In the genomic region with DNA sequence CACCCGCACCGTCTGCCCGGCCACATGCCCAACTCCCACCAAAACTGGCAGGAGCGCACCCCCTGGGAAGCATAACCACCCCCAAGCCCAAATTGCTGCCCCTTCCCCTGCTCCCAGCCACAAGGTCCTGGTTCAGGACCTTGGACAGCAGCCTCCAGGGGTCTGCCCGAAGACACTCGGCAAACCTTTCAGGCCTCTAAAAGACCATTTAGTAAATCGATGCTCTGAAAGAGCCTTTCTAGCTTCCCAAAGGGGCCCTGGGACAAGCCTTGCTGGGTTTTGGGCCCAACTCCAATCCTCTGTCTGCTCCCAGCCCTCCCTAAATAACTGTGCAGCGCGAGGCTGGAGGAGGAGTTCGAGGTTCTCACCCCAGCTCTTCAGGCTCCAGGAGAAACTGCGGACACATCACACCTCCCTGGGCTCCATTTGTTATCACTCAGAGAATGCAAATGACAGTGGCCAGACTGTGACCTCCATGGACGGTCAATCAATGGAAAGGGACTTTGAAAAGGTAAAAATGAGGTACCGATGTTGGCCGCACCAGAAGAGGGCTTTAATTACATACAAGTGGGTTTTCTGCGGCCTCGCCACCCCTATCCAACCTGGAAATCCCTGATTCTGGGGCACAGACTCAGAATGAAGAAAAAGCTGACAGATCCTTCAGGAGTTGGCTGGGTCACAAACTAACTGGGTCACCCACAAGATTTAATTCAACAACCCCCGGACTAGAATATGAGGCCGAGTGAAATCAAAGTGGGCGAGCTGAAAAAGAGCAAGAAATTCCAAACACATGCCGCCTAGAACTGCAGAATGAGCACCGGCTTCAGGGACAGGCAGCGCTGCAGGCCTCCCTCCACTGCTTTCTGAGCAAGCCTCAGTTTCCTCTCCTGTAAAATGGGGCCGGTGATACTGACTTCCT, we compare ENCODE assay signal across 1 cellular context.
A peak's percentile ranks its signal among the peaks of the same experiment; 100 is the strongest.
TF ChIP-seq lines count a peak whose summit lies in the region.

No MANE protein-coding gene starts in this region.

TF ChIP-seq in HepG2, 621 proteins besides CTCF, POLR2A, EP300 and RAD21 (continued from another document and continues in another):
- TF ChIP-seq ZNF331 (CRISPR knock-in tag; IDR thresholded peaks at IDR 0.05) = peak; percentile 70; the same call in 1 of the 2 replicates
- TF ChIP-seq ZNF496 (CRISPR knock-in tag; IDR thresholded peaks at IDR 0.05; ENCODE audit: insufficient replicate concordance) = no peak
- no peak for TF ChIP-seq MATR3 (CRISPR knock-in tag; IDR thresholded peaks at IDR 0.05)
- TF ChIP-seq ZNF737 (CRISPR knock-in tag; IDR thresholded peaks at IDR 0.05; ENCODE audit: borderline replicate concordance) = no peak
- TF ChIP-seq ZNF768 (CRISPR knock-in tag; IDR thresholded peaks at IDR 0.05) = no peak
- no peak for TF ChIP-seq RBM39 (IDR thresholded peaks at IDR 0.05; ENCODE audit: low read depth, low read length, poor library complexity, severe bottlenecking)
- TF ChIP-seq TOE1 (CRISPR knock-in tag; IDR thresholded peaks at IDR 0.05) = no peak
- TF ChIP-seq, protein P1, sequence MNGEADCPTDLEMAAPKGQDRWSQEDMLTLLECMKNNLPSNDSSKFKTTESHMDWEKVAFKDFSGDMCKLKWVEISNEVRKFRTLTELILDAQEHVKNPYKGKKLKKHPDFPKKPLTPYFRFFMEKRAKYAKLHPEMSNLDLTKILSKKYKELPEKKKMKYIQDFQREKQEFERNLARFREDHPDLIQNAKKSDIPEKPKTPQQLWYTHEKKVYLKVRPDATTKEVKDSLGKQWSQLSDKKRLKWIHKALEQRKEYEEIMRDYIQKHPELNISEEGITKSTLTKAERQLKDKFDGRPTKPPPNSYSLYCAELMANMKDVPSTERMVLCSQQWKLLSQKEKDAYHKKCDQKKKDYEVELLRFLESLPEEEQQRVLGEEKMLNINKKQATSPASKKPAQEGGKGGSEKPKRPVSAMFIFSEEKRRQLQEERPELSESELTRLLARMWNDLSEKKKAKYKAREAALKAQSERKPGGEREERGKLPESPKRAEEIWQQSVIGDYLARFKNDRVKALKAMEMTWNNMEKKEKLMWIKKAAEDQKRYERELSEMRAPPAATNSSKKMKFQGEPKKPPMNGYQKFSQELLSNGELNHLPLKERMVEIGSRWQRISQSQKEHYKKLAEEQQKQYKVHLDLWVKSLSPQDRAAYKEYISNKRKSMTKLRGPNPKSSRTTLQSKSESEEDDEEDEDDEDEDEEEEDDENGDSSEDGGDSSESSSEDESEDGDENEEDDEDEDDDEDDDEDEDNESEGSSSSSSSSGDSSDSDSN (CRISPR knock-in tag; IDR thresholded peaks at IDR 0.05) = no peak
- TF ChIP-seq, protein P2, sequence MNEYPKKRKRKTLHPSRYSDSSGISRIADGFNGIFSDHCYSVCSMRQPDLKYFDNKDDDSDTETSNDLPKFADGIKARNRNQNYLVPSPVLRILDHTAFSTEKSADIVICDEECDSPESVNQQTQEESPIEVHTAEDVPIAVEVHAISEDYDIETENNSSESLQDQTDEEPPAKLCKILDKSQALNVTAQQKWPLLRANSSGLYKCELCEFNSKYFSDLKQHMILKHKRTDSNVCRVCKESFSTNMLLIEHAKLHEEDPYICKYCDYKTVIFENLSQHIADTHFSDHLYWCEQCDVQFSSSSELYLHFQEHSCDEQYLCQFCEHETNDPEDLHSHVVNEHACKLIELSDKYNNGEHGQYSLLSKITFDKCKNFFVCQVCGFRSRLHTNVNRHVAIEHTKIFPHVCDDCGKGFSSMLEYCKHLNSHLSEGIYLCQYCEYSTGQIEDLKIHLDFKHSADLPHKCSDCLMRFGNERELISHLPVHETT (CRISPR knock-in tag; conservative IDR thresholded peaks at IDR 0.05) = no peak
- no peak for TF ChIP-seq ZBTB38 (CRISPR knock-in tag; IDR thresholded peaks at IDR 0.05)
- TF ChIP-seq ZKSCAN5 (CRISPR knock-in tag; IDR thresholded peaks at IDR 0.05) = no peak
- no peak; the same call in 1 of the 2 replicates for TF ChIP-seq ZBTB1 (CRISPR knock-in tag; IDR thresholded peaks at IDR 0.05; ENCODE audit: borderline replicate concordance)
- TF ChIP-seq, protein P3, sequence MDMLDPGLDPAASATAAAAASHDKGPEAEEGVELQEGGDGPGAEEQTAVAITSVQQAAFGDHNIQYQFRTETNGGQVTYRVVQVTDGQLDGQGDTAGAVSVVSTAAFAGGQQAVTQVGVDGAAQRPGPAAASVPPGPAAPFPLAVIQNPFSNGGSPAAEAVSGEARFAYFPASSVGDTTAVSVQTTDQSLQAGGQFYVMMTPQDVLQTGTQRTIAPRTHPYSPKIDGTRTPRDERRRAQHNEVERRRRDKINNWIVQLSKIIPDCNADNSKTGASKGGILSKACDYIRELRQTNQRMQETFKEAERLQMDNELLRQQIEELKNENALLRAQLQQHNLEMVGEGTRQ (IDR thresholded peaks at IDR 0.05; ENCODE audit: low read depth, low read length) = no peak
- TF ChIP-seq, protein P3 (CRISPR knock-in tag; IDR thresholded peaks at IDR 0.05; ENCODE audit: borderline replicate concordance) = no peak
- no peak for TF ChIP-seq NONO (IDR thresholded peaks at IDR 0.05)
- TF ChIP-seq NONO (CRISPR knock-in tag; conservative IDR thresholded peaks at IDR 0.05) = no peak
- TF ChIP-seq, protein P4, sequence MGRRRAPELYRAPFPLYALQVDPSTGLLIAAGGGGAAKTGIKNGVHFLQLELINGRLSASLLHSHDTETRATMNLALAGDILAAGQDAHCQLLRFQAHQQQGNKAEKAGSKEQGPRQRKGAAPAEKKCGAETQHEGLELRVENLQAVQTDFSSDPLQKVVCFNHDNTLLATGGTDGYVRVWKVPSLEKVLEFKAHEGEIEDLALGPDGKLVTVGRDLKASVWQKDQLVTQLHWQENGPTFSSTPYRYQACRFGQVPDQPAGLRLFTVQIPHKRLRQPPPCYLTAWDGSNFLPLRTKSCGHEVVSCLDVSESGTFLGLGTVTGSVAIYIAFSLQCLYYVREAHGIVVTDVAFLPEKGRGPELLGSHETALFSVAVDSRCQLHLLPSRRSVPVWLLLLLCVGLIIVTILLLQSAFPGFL (CRISPR knock-in tag; IDR thresholded peaks at IDR 0.05) = no peak
- TF ChIP-seq ZSCAN22 (CRISPR knock-in tag; IDR thresholded peaks at IDR 0.05) = no peak
- TF ChIP-seq IKZF1 (IDR thresholded peaks at IDR 0.05) = no peak
- TF ChIP-seq ZNF792 (CRISPR knock-in tag; IDR thresholded peaks at IDR 0.05) = peak; percentile 76; the same call in 1 of the 2 replicates
- TF ChIP-seq, protein P5, sequence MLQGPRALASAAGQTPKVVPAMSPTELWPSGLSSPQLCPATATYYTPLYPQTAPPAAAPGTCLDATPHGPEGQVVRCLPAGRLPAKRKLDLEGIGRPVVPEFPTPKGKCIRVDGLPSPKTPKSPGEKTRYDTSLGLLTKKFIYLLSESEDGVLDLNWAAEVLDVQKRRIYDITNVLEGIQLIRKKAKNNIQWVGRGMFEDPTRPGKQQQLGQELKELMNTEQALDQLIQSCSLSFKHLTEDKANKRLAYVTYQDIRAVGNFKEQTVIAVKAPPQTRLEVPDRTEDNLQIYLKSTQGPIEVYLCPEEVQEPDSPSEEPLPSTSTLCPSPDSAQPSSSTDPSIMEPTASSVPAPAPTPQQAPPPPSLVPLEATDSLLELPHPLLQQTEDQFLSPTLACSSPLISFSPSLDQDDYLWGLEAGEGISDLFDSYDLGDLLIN (CRISPR knock-in tag; IDR thresholded peaks at IDR 0.05; ENCODE audit: borderline replicate concordance) = no peak; the same call in 1 of the 2 replicates
- no peak for TF ChIP-seq IKZF4 (CRISPR knock-in tag; IDR thresholded peaks at IDR 0.05; ENCODE audit: borderline replicate concordance, low read depth, not compliant biosample characterization)
- TF ChIP-seq, protein P6, sequence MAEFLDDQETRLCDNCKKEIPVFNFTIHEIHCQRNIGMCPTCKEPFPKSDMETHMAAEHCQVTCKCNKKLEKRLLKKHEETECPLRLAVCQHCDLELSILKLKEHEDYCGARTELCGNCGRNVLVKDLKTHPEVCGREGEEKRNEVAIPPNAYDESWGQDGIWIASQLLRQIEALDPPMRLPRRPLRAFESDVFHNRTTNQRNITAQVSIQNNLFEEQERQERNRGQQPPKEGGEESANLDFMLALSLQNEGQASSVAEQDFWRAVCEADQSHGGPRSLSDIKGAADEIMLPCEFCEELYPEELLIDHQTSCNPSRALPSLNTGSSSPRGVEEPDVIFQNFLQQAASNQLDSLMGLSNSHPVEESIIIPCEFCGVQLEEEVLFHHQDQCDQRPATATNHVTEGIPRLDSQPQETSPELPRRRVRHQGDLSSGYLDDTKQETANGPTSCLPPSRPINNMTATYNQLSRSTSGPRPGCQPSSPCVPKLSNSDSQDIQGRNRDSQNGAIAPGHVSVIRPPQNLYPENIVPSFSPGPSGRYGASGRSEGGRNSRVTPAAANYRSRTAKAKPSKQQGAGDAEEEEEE (CRISPR knock-in tag; IDR thresholded peaks at IDR 0.05; ENCODE audit: borderline replicate concordance) = no peak
- TF ChIP-seq, protein P7, sequence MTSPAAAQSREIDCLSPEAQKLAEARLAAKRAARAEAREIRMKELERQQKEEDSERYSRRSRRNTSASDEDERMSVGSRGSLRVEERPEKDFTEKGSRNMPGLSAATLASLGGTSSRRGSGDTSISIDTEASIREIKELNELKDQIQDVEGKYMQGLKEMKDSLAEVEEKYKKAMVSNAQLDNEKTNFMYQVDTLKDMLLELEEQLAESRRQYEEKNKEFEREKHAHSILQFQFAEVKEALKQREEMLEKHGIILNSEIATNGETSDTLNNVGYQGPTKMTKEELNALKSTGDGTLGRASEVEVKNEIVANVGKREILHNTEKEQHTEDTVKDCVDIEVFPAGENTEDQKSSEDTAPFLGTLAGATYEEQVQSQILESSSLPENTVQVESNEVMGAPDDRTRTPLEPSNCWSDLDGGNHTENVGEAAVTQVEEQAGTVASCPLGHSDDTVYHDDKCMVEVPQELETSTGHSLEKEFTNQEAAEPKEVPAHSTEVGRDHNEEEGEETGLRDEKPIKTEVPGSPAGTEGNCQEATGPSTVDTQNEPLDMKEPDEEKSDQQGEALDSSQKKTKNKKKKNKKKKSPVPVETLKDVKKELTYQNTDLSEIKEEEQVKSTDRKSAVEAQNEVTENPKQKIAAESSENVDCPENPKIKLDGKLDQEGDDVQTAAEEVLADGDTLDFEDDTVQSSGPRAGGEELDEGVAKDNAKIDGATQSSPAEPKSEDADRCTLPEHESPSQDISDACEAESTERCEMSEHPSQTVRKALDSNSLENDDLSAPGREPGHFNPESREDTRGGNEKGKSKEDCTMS (CRISPR knock-in tag; conservative IDR thresholded peaks at IDR 0.05) = no peak
- TF ChIP-seq ZNF367 (CRISPR knock-in tag; IDR thresholded peaks at IDR 0.05; ENCODE audit: borderline replicate concordance) = peak; percentile 79; the same call in 1 of the 2 replicates
- no peak for TF ChIP-seq PITX1 (CRISPR knock-in tag; IDR thresholded peaks at IDR 0.05)
- TF ChIP-seq ZNF7 (CRISPR knock-in tag; IDR thresholded peaks at IDR 0.05) = no peak
- TF ChIP-seq, protein P8, sequence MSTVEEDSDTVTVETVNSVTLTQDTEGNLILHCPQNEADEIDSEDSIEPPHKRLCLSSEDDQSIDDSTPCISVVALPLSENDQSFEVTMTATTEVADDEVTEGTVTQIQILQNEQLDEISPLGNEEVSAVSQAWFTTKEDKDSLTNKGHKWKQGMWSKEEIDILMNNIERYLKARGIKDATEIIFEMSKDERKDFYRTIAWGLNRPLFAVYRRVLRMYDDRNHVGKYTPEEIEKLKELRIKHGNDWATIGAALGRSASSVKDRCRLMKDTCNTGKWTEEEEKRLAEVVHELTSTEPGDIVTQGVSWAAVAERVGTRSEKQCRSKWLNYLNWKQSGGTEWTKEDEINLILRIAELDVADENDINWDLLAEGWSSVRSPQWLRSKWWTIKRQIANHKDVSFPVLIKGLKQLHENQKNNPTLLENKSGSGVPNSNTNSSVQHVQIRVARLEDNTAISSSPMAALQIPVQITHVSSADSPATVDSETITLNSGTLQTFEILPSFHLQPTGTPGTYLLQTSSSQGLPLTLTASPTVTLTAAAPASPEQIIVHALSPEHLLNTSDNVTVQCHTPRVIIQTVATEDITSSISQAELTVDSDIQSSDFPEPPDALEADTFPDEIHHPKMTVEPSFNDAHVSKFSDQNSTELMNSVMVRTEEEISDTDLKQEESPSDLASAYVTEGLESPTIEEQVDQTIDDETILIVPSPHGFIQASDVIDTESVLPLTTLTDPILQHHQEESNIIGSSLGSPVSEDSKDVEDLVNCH (CRISPR knock-in tag; IDR thresholded peaks at IDR 0.05) = no peak
- no peak for TF ChIP-seq ADNP (CRISPR knock-in tag; IDR thresholded peaks at IDR 0.05)
- TF ChIP-seq SP1 (IDR thresholded peaks at IDR 0.05) = no peak
- TF ChIP-seq SP1 (CRISPR knock-in tag; IDR thresholded peaks at IDR 0.05) = no peak
- TF ChIP-seq ZNF616 (CRISPR knock-in tag; IDR thresholded peaks at IDR 0.05; ENCODE audit: low read depth) = no peak
- no peak for TF ChIP-seq SMYD3 (CRISPR knock-in tag; IDR thresholded peaks at IDR 0.05)
- TF ChIP-seq NFKB2 (CRISPR knock-in tag; IDR thresholded peaks at IDR 0.05; ENCODE audit: borderline replicate concordance) = peak; percentile 78; the same call in 1 of the 2 replicates
- TF ChIP-seq ISX (CRISPR knock-in tag; conservative IDR thresholded peaks at IDR 0.05) = 0 out of 2 replicates have a peak, but pooled peaks have one; percentile 54
- no peak for TF ChIP-seq ZNF121 (CRISPR knock-in tag; IDR thresholded peaks at IDR 0.05)
- TF ChIP-seq, protein P9, sequence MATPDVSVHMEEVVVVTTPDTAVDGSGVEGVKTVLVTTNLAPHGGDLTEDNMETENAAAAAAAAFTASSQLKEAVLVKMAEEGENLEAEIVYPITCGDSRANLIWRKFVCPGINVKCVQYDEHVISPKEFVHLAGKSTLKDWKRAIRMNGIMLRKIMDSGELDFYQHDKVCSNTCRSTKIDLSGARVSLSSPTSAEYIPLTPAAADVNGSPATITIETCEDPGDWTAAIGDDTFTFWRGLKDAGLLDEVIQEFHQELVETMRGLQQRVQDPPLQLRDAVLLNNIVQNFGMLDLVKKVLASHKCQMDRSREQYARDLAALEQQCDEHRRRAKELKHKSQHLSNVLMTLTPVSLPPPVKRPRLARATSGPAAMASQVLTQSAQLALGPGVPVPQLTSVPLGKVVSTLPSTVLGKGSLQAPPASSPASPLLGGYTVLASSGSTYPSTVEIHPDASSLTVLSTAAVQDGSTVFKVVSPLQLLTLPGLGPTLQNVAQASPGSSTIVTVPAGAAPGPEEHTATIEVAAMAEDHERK (CRISPR knock-in tag; IDR thresholded peaks at IDR 0.05; ENCODE audit: low read depth) = no peak
- TF ChIP-seq SMARCE1 (IDR thresholded peaks at IDR 0.05; ENCODE audit: borderline replicate concordance) = no peak
- no peak for TF ChIP-seq NFYB (CRISPR knock-in tag; IDR thresholded peaks at IDR 0.05)
- no peak for TF ChIP-seq SIX1 (CRISPR knock-in tag; IDR thresholded peaks at IDR 0.05; ENCODE audit: borderline replicate concordance)
